Comparison of ENCODE assay signal across 7 cellular contexts in genomic region chr1:184051138-184051484, GRCh38. TPM values are rescaled to one million over a fixed set of nuclear protein-coding genes. Genes with fewer than 3 reads are reported as not detected.
A peak's percentile ranks its signal among the peaks of the same experiment; 100 is the strongest.
DNase-seq lines count a peak whose midpoint lies in the region; ATAC-seq, FAIRE-seq and TF ChIP-seq lines count a peak whose summit lies in the region.

No MANE protein-coding gene starts in this region.

- no peak overlapping the region for H4K91ac ChIP-seq in neuronal stem cell (ENCODE audit: low read depth, low read length, poor library complexity)

- H3K14ac ChIP-seq in neuronal stem cell (ENCODE audit: low read length): no peak overlapping the region

- H2AK5ac ChIP-seq in neuronal stem cell (ENCODE audit: low read depth, low read length): no peak overlapping the region

- H3K23ac ChIP-seq in neuronal stem cell (ENCODE audit: low read depth, low read length, poor library complexity): no peak overlapping the region

- no TSS peak for BruUV-seq in Panc1 (replicated peaks; lab: Mats Ljungman, UMichigan)

- H2BK15ac ChIP-seq in neuronal stem cell (ENCODE audit: low read length): peak overlapping the region; percentile 97

- no peak overlapping the region for H2BK5ac ChIP-seq in neuronal stem cell (ENCODE audit: low read length)

- no peak for TF ChIP-seq CTCF in Panc1 (IDR thresholded peaks at IDR 0.05)

- H3K4me1 ChIP-seq in Panc1 (ENCODE audit: control insufficient read depth, insufficient read depth, low read length) (peaks cover 24% of the 10 kb centered on the region), neuronal stem cell (ENCODE audit: control insufficient read depth in 2 of 2, insufficient read depth in 1 of 2, low read depth in 1 of 2, low read length in 2 of 2) (peaks cover 2 to 6% of the 10 kb centered on the region in 2 donors)

- POLR2A ChIA-PET in Panc1 (lab: Charles Lee): no interaction called here

- H3K4me3 ChIP-seq in Panc1 (ENCODE audit: low read depth in 2 of 2, low read length in 2 of 2) (peak overlapping the region; percentile 93 to 95), neuronal stem cell (ENCODE audit: low read length in 2 of 2) (peak overlapping the region; percentile 71 to 86)

- H3K18ac ChIP-seq in neuronal stem cell (ENCODE audit: low read length): peak overlapping the region; percentile 99

- H3K36me3 ChIP-seq in Panc1 (ENCODE audit: control insufficient read depth, insufficient read depth, low read length): peaks cover 9% of the 10 kb centered on the region
- H3K36me3 ChIP-seq in neuronal stem cell (replicated peaks in 1 of 2; ENCODE audit: control insufficient read depth in 2 of 2, insufficient read depth in 2 of 2, low read length in 2 of 2): peaks cover 5 to 23% of the 10 kb centered on the region in 2 donors

- DNase-seq in Panc1 (ENCODE audit: low read depth, low spot score): no peak
- DNase-seq in epithelial cell of prostate (ENCODE audit: low read depth, low spot score): no peak
- no peak for DNase-seq in neuronal stem cell (ENCODE audit: low spot score)
- no peak for DNase-seq in stimulated activated CD4-positive, alpha-beta T cell treated with anti-CD3 and anti-CD28 coated beads, Interleukin-1b, Interleukin-23, amount 100 ng/mL, for 48 hours
- no peak for DNase-seq in H54 (ENCODE audit: insufficient read length, low spot score)

- no peaks in the 10 kb centered on the region for H3K9me3 ChIP-seq in Panc1 (ENCODE audit: control insufficient read depth, insufficient read depth, low read depth, low read length)
- peaks cover 0 to 15% of the 10 kb centered on the region in 2 donors for H3K9me3 ChIP-seq in neuronal stem cell (replicated peaks in 1 of 2; ENCODE audit: control insufficient read depth in 2 of 2, insufficient read depth in 1 of 2, low read depth in 1 of 2, low read length in 2 of 2)

- intact Hi-C loops in Panc1 (cut with micrococcal nuclease; ENCODE audit: unreplicated experiment): no loop called here

- H4K8ac ChIP-seq in neuronal stem cell (ENCODE audit: low read depth, low read length): peak overlapping the region; percentile 0

- no peak overlapping the region for H3K4ac ChIP-seq in neuronal stem cell (ENCODE audit: low read length)

- H2BK120ac ChIP-seq in neuronal stem cell (ENCODE audit: low read depth, low read length): no peak overlapping the region

- peak overlapping the region; percentile 77 for H3K4me2 ChIP-seq in neuronal stem cell (ENCODE audit: insufficient read depth, low read length, poor library complexity, severe bottlenecking)

- FAIRE-seq in H54 (lab: Jason Lieb, UNC): no peak

- H3K79me1 ChIP-seq in neuronal stem cell (ENCODE audit: low read depth, low read length): no peaks in the 10 kb centered on the region

- CTCF ChIA-PET in Panc1 (lab: Charles Lee): interaction anchor here (0.6 kb wide), 1 partner anchor 14 kb away, joined by 3 read pairs; the partner anchor contains the start of gene COLGALT2

- TF ChIP-seq POLR2A in H54 (IDR thresholded peaks at IDR 0.05; ENCODE audit: low read depth, low read length): no peak

- peaks cover 4% of the 10 kb centered on the region; the same call in 1 of the 2 replicates for H3K27me3 ChIP-seq in Panc1 (ENCODE audit: control insufficient read depth, insufficient read depth, low read length)
- no peaks in the 10 kb centered on the region for H3K27me3 ChIP-seq in neuronal stem cell (ENCODE audit: control insufficient read depth in 3 of 3, insufficient read depth in 3 of 3, low read depth in 1 of 3, low read length in 3 of 3)

- H3K27ac ChIP-seq in Panc1 (ENCODE audit: low read length) (peak overlapping the region; percentile 100), epithelial cell of prostate (peak overlapping the region; percentile 96), neuronal stem cell (replicated peaks; ENCODE audit: low read length) (peak overlapping the region; percentile 97)

- ATAC-seq in GM21737 (IDR thresholded peaks at IDR 0.05; ENCODE audit: unreplicated experiment) (peak; percentile 15), Panc1 (peak; percentile 56), GM21381 (IDR thresholded peaks at IDR 0.05; ENCODE audit: unreplicated experiment) (no peak)

- no peak overlapping the region for H2BK12ac ChIP-seq in neuronal stem cell (ENCODE audit: low read length)

- WGBS in neuronal stem cell (ENCODE audit: extremely low coverage in 2 of 2, insufficient read length in 2 of 2, insufficient replicate concordance in 1 of 2), 2 donors: no CpG with 5 or more reads among the region's 6 CpGs

- H2AFZ ChIP-seq in neuronal stem cell (ENCODE audit: low read length): peak overlapping the region; percentile 94

- in situ Hi-C loops in Panc1 (cut with HindIII; ENCODE audit: low pct_unique_long_range_greater_than_20kb, low sequenced_read_pairs): no loop called here

- no peak overlapping the region for H3K9ac ChIP-seq in neuronal stem cell (ENCODE audit: low read depth, low read length, poor library complexity)

RNA-seq across cellular contexts. Expression of gene TSEN15, which starts 0.4 kb away (rescaled TPM):
- total RNA-seq in Panc1 (2021; ENCODE audit: unreplicated experiment): 31.4 TPM
- polyA plus RNA-seq in Panc1 (2012; ENCODE audit: insufficient read length): 41.8 TPM
- 58.2 TPM for polyA plus RNA-seq in neuronal stem cell (2013, experiment 1 of 2)
- 60.1 TPM for polyA plus RNA-seq in neuronal stem cell (2013, experiment 2 of 2)

RNA-seq across cellular contexts. Expression of gene COLGALT2, which starts 13.6 kb away (rescaled TPM):
- total RNA-seq in Panc1 (2021; ENCODE audit: unreplicated experiment): 2.0 TPM
- polyA plus RNA-seq in Panc1 (2012; ENCODE audit: insufficient read length): 2.3 TPM
- polyA plus RNA-seq in neuronal stem cell (2013, experiment 1 of 2): 13.7 TPM
- 14.1 TPM for polyA plus RNA-seq in neuronal stem cell (2013, experiment 2 of 2)
